ENCODE assay signal across 8 cellular contexts in genomic region chr2:202375611-202376408, GRCh38. TPM values are rescaled to one million over a fixed set of nuclear protein-coding genes. Genes with fewer than 3 reads are reported as not detected.
A peak's percentile ranks its signal among the peaks of the same experiment; 100 is the strongest.
DNase-seq lines count a peak whose midpoint lies in the region; ATAC-seq and TF ChIP-seq lines count a peak whose summit lies in the region.

TSS of gene BMPR2 (plus strand) at chr2:202376327. CDS start at chr2:202377475, 1,148 bp downstream.

- peak within 1 kb of the TSS; percentile 98 for H3K27ac Mint-ChIP-seq in chondrocyte (ENCODE audit: unreplicated experiment)

- peaks cover 1% of the 10 kb centered on the region for H3K36me3 Mint-ChIP-seq in chondrocyte (ENCODE audit: low read depth)

- no peak for TF ChIP-seq CTCF in chondrocyte (IDR thresholded peaks at IDR 0.05)
- TF ChIP-seq CTCF in kidney epithelial cell (IDR thresholded peaks at IDR 0.05; ENCODE audit: insufficient read depth, low read length, poor library complexity, severe bottlenecking), result no peak

- no peaks in the 10 kb centered on the region for H3K36me3 ChIP-seq in kidney epithelial cell (ENCODE audit: control insufficient read depth, insufficient read depth, low read length)

- peak; percentile 93 for DNase-seq in AG08396 (ENCODE audit: low spot score)
- peak; percentile 71 for DNase-seq in NCI-H345 treated with DMSO at 0.1 percent for 48 hours (lab: John Stamatoyannopoulos, UW; ENCODE audit: unreplicated experiment)
- DNase-seq in activated CD4-positive, CD25-positive, alpha-beta regulatory T cell treated with anti-CD3 and anti-CD28 coated beads, Interleukin-2, amount 50 U/mL, for 72 hours, result peak; percentile 86
- DNase-seq in chondrocyte (ENCODE audit: low spot score), result peak; percentile 95
- peak; percentile 61 for DNase-seq in kidney epithelial cell (ENCODE audit: low read depth)
- DNase-seq in stimulated activated CD4-positive, alpha-beta T cell treated with anti-CD3 and anti-CD28 coated beads, Interleukin-15, amount 100 ng/mL, for 24 hours, result peak; percentile 86

- no peaks in the 10 kb centered on the region for H3K9me3 Mint-ChIP-seq in chondrocyte (ENCODE audit: low read depth)

- H3K27me3 Mint-ChIP-seq in chondrocyte (ENCODE audit: low read depth), result no peaks in the 10 kb centered on the region

- ATAC-seq in GM19025 (IDR thresholded peaks at IDR 0.05; ENCODE audit: low read depth, unreplicated experiment), result peak; percentile 78
- peak; percentile 75 for ATAC-seq in HG03280 (IDR thresholded peaks at IDR 0.05; ENCODE audit: unreplicated experiment)

- peak within 1 kb of the TSS; percentile 99 for H3K4me3 Mint-ChIP-seq in chondrocyte (ENCODE audit: unreplicated experiment)

- H3K27me3 ChIP-seq in kidney epithelial cell (ENCODE audit: control insufficient read depth, insufficient read depth, low read length), result no peaks in the 10 kb centered on the region

- H3K4me3 ChIP-seq in kidney epithelial cell (ENCODE audit: low read depth, low read length), result peak within 1 kb of the TSS; percentile 81

- peaks cover 33% of the 10 kb centered on the region for H3K4me1 Mint-ChIP-seq in chondrocyte (ENCODE audit: low read depth)

RNA-seq across cellular contexts. Expression of gene BMPR2, which starts in this region (rescaled TPM):
- 88.5 to 113 TPM (median 92.0 TPM) in 3 replicates for total RNA-seq in chondrocyte
- total RNA-seq in kidney epithelial cell, result 44.8 and 46.3 TPM in 2 replicates

Comparison
In these comparisons a context has a peak if more than half of its experiments do, and no peak if none do; other contexts are left out.
1. Peak in every context shown above with its lines: DNase-seq, ATAC-seq and H3K4me3 ChIP-seq.